Comparison of ENCODE assay signal across 16 cellular contexts in the genomic region with DNA sequence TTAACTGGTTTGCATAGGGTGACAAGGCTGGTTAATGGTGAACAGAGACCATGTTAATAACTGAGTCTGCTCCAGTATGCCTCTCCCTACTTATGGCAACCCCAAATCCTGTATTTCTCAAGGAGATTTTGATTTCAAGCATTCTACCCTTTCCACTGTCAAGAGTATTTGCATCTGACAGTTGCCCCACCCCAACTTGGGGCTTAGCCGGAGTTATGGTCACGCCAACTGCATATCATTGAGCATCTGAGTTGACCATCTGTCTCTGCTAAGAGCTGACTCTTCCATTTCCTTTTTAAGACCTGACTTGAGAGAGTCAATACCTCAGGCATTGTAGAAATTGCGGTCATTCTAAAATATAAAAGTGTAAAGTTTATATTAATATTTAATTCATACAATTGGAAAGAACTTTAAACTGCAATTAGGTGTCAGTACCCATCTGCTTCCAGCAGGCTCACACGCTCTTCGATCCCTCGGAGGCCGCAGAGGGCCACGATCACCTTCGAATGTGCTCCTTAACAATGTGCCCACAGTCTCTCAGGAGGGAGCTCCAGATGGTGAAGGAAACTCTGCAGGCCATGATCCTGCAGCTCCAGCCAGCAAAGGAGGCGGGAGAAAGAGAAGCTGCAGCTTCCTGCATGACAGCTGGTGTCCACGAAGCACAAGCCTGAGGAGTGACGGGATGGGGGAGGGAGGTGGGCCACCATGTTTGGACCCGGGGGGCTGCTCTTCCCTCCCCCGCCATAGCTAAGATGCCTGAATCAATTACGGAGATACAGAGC.
"Had no signal": no experiment of that assay in that cellular context is flagged by ENCODE, and none has a peak within 500 bp of the region (broad histone marks: within the 10 kb centered on the region; RNA-seq: fewer than 3 reads in every experiment).

No MANE protein-coding gene starts in this region.

- H3K27me3 Mint-ChIP-seq: activated CD8-positive, alpha-beta memory T cell treated with anti-CD3 and anti-CD28 coated beads, Interleukin-2, amount 10 ng/mL, durations not matched to agents 7 days and 5 days; activated naive CD4-positive, alpha-beta T cell treated with anti-CD3 and anti-CD28 coated beads, Interleukin-2, amount 50 U/mL, for 24 hours; activated T-cell treated with anti-CD3 and anti-CD28 coated beads, Interleukin-2, amount 50 U/mL, for 24 hours had no signal

- H3K9me3 ChIP-seq: esophagus squamous epithelium, lower lobe of right lung, ovary, sigmoid colon, stomach, testis, upper lobe of left lung had no signal

- H3K27ac Mint-ChIP-seq: activated CD8-positive, alpha-beta memory T cell treated with anti-CD3 and anti-CD28 coated beads, Interleukin-2, amount 10 ng/mL, durations not matched to agents 7 days and 5 days; activated naive CD4-positive, alpha-beta T cell treated with anti-CD3 and anti-CD28 coated beads, Interleukin-2, amount 50 U/mL, for 24 hours; activated T-cell treated with anti-CD3 and anti-CD28 coated beads, Interleukin-2, amount 50 U/mL, for 24 hours; mesothelial cell of epicardium had no signal

- H3K4me1 ChIP-seq: lower lobe of right lung, sigmoid colon, testis, upper lobe of left lung had no signal

- H3K27me3 ChIP-seq: esophagus squamous epithelium, ovary, sigmoid colon, stomach, testis, upper lobe of left lung had no signal

- H3K4me3 Mint-ChIP-seq: activated CD8-positive, alpha-beta memory T cell treated with anti-CD3 and anti-CD28 coated beads, Interleukin-2, amount 10 ng/mL, durations not matched to agents 7 days and 5 days; activated naive CD4-positive, alpha-beta T cell treated with anti-CD3 and anti-CD28 coated beads, Interleukin-2, amount 50 U/mL, for 24 hours; activated T-cell treated with anti-CD3 and anti-CD28 coated beads, Interleukin-2, amount 50 U/mL, for 24 hours; mesothelial cell of epicardium had no signal

- H3K4me1 Mint-ChIP-seq: activated CD8-positive, alpha-beta memory T cell treated with anti-CD3 and anti-CD28 coated beads, Interleukin-2, amount 10 ng/mL, durations not matched to agents 7 days and 5 days; activated naive CD4-positive, alpha-beta T cell treated with anti-CD3 and anti-CD28 coated beads, Interleukin-2, amount 50 U/mL, for 24 hours had no signal

- H3K27ac ChIP-seq: coronary artery, esophagus squamous epithelium, lower lobe of right lung, ovary, sigmoid colon, stomach, testis, upper lobe of left lung had no signal

- ATAC-seq: activated CD8-positive, alpha-beta memory T cell treated with anti-CD3 and anti-CD28 coated beads, Interleukin-2, amount 10 ng/mL, durations not matched to agents 7 days and 5 days; left cardiac atrium; lower lobe of right lung had no signal

- H3K9me3 Mint-ChIP-seq: activated naive CD4-positive, alpha-beta T cell treated with anti-CD3 and anti-CD28 coated beads, Interleukin-2, amount 50 U/mL, for 24 hours; activated T-cell treated with anti-CD3 and anti-CD28 coated beads, Interleukin-2, amount 50 U/mL, for 24 hours; mesothelial cell of epicardium had no signal

- H3K36me3 Mint-ChIP-seq: activated CD8-positive, alpha-beta memory T cell treated with anti-CD3 and anti-CD28 coated beads, Interleukin-2, amount 10 ng/mL, durations not matched to agents 7 days and 5 days; mesothelial cell of epicardium had no signal

- DNase-seq: activated CD4-positive, alpha-beta T cell treated with anti-CD3 and anti-CD28 coated beads, Interleukin-2, amount 50 U/mL, for 48 hours; activated CD8-positive, alpha-beta memory T cell treated with anti-CD3 and anti-CD28 coated beads, Interleukin-2, amount 10 ng/mL, durations not matched to agents 7 days and 5 days; activated T-cell treated with anti-CD3 and anti-CD28 coated beads, Interleukin-2, amount 50 U/mL, for 24 hours; esophagus squamous epithelium; left cardiac atrium; lower lobe of right lung; ovary; sigmoid colon; stimulated activated CD4-positive, alpha-beta T cell treated with anti-CD3 and anti-CD28 coated beads, Interleukin-1b, Interleukin-23, amount 100 ng/mL, for 48 hours; stomach; T-helper 9 cell; testis; upper lobe of left lung had no signal

- H3K4me3 ChIP-seq: coronary artery, esophagus squamous epithelium, lower lobe of right lung, ovary, sigmoid colon, stomach, testis, upper lobe of left lung had no signal

- H3K36me3 ChIP-seq: esophagus squamous epithelium, lower lobe of right lung, ovary, sigmoid colon, stomach, upper lobe of left lung had no signal
